In genomic region chr15:82766201-82766600, GRCh38 we compare ENCODE assay signal across 14 cellular contexts. TPM values are rescaled to one million over a fixed set of nuclear protein-coding genes. Genes with fewer than 3 reads are reported as not detected.
"Had no signal": no experiment of that assay in that cellular context is flagged by ENCODE, and none has a peak within 500 bp of the region (broad histone marks: within the 10 kb centered on the region; RNA-seq: fewer than 3 reads in every experiment).

No MANE protein-coding gene starts in this region.

RNA-seq across cellular contexts. Expression of gene FSD2, which starts 39.7 kb away (rescaled TPM):
- total RNA-seq: activated B cell treated with CpG ODN at 0.5 μM for 24 hours; activated CD4-positive, alpha-beta memory T cell treated with anti-CD3 and anti-CD28 coated beads for 36 hours; activated CD4-positive, alpha-beta T cell treated with anti-CD3 and anti-CD28 coated beads, Interleukin-2, amount 10 ng/mL, durations not matched to agents 24 days and 14 days; activated CD8-positive, alpha-beta memory T cell treated with anti-CD3 and anti-CD28 coated beads for 36 hours; activated CD8-positive, alpha-beta T cell treated with anti-CD3 and anti-CD28 coated beads for 36 hours; activated naive CD4-positive, alpha-beta T cell treated with anti-CD3 and anti-CD28 coated beads for 36 hours; activated naive CD4-positive, alpha-beta T cell treated with anti-CD3 and anti-CD28 coated beads, Interleukin-2, amount 50 U/mL, for 72 hours; activated naive CD8-positive, alpha-beta T cell treated with anti-CD3 and anti-CD28 coated beads for 36 hours; activated T-cell treated with anti-CD3 and anti-CD28 coated beads, Interleukin-2, amount 50 U/mL, for 4 hours; activated T-cell treated with anti-CD3 and anti-CD28 coated beads, Interleukin-2, amount 50 U/mL, for 72 hours; activated T-helper 1 cell treated with anti-CD3 and anti-CD28 coated beads, Interleukin-12 subunit alpha, Interleukin-12 subunit beta, Interleukin-2, Interleukin-4 antibody, amounts not matched to agents 30 ng/mL and 10 ng/mL and 1 ng/mL, durations not matched to agents 14 hours and 24 hours and 36 hours; activated T-helper 17 cell treated with anti-CD3 and anti-CD28 coated beads, Interleukin-2, amount 50 U/mL, for 72 hours; adrenal gland; aorta had no signal

RNA-seq across cellular contexts. Expression of gene AP3B2, which starts 56.5 kb away (rescaled TPM):
- total RNA-seq: activated CD4-positive, alpha-beta T cell treated with anti-CD3 and anti-CD28 coated beads, Interleukin-2, amount 10 ng/mL, durations not matched to agents 24 days and 14 days had no signal
